In the genomic region with DNA sequence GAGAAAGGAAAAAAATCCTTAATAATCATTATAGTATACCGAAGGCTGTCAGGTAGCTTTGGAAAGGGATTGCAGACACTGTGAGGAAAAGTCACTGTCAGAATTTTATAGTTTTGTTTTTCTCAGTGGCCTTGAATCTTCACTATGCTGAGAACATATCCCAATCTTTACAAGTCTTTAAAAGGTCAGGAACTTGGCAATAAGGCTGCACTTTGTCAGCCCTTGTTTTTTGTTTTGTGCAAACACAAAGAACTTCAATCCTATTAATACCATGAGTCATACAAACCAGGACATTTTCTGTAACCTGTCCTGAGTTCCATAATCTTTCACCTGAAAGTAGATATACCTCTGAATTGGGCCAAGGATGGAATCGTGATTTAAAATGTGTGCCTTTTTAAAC, we compare ENCODE assay signal across 24 cellular contexts. TPM values are rescaled to one million over a fixed set of nuclear protein-coding genes. Genes with fewer than 3 reads are reported as not detected.
DNase-seq lines count a peak whose midpoint lies in the region; ATAC-seq, FAIRE-seq and TF ChIP-seq lines count a peak whose summit lies in the region.
"Had no signal": no experiment of that assay in that cellular context is flagged by ENCODE, and none has a peak within 500 bp of the region (broad histone marks: within the 10 kb centered on the region; RNA-seq: fewer than 3 reads in every experiment).

No MANE protein-coding gene starts in this region.

- H3K9me3 Mint-ChIP-seq in stimulated activated effector memory CD8-positive, alpha-beta T cell treated with anti-CD3 and anti-CD28 coated beads, Interleukin-12 subunit alpha, Interleukin-12 subunit beta, amount 100 ng/mL, for 72 hours = no peaks in the 10 kb centered on the region
- H3K9me3 Mint-ChIP-seq: CD4-positive, alpha-beta T cell; CD8-positive, alpha-beta memory T cell; HFFc6 had no signal

- no peak overlapping the region for H3K27ac ChIP-seq in foreskin keratinocyte
- H3K27ac ChIP-seq in small intestine (ENCODE audit: low read depth in 1 of 2, low read length in 1 of 2) = no peak overlapping the region
- H3K27ac ChIP-seq: A549; BLaER1 treated with 17β-estradiol and CSF1 and Interleukin-3, amounts not matched to agents 10 nM and 100 nM had no signal

- no peak overlapping the region for H3K4me3 Mint-ChIP-seq in stimulated activated effector memory CD8-positive, alpha-beta T cell treated with anti-CD3 and anti-CD28 coated beads, Interleukin-12 subunit alpha, Interleukin-12 subunit beta, amount 100 ng/mL, for 72 hours
- H3K4me3 Mint-ChIP-seq: CD14-positive monocyte; CD4-positive, alpha-beta T cell; CD8-positive, alpha-beta memory T cell; HFFc6 had no signal

- H3K36me3 Mint-ChIP-seq in stimulated activated effector memory CD8-positive, alpha-beta T cell treated with anti-CD3 and anti-CD28 coated beads, Interleukin-12 subunit alpha, Interleukin-12 subunit beta, amount 100 ng/mL, for 72 hours = no peaks in the 10 kb centered on the region
- H3K36me3 Mint-ChIP-seq: CD14-positive monocyte; CD8-positive, alpha-beta memory T cell had no signal

- H3K4me1 ChIP-seq in foreskin keratinocyte = no peaks in the 10 kb centered on the region
- H3K4me1 ChIP-seq in small intestine (ENCODE audit: control insufficient read depth in 2 of 2, insufficient read depth in 1 of 2, low read depth in 1 of 2, low read length in 1 of 2) = peaks cover 2% of the 10 kb centered on the region in 2 donors
- H3K4me1 ChIP-seq: A549; BE2C; BLaER1 treated with 17β-estradiol and CSF1 and Interleukin-3, amounts not matched to agents 10 nM and 100 nM; HAP-1 had no signal

- H3K27ac Mint-ChIP-seq in stimulated activated effector memory CD8-positive, alpha-beta T cell treated with anti-CD3 and anti-CD28 coated beads, Interleukin-12 subunit alpha, Interleukin-12 subunit beta, amount 100 ng/mL, for 72 hours = no peak overlapping the region
- H3K27ac Mint-ChIP-seq: CD14-positive monocyte; CD4-positive, alpha-beta T cell; CD8-positive, alpha-beta memory T cell; HFFc6 had no signal

- no peak overlapping the region for H3K4me3 ChIP-seq in small intestine (ENCODE audit: low read depth in 1 of 2, low read length in 2 of 2)
- H3K4me3 ChIP-seq: A549; BLaER1 treated with 17β-estradiol and CSF1 and Interleukin-3, amounts not matched to agents 10 nM and 100 nM; HAP-1 had no signal

- no peak for TF ChIP-seq CTCF in foreskin keratinocyte (conservative IDR thresholded peaks at IDR 0.05)

- no peaks in the 10 kb centered on the region for H3K4me1 Mint-ChIP-seq in stimulated activated effector memory CD8-positive, alpha-beta T cell treated with anti-CD3 and anti-CD28 coated beads, Interleukin-12 subunit alpha, Interleukin-12 subunit beta, amount 100 ng/mL, for 72 hours
- H3K4me1 Mint-ChIP-seq: CD14-positive monocyte; CD8-positive, alpha-beta memory T cell had no signal

- no peak for FAIRE-seq in small intestine (lab: Jason Lieb, UNC)
- FAIRE-seq: A549, D721Med, G401.6, GM12892, H54 had no signal

- peak; percentile 19 for ATAC-seq in foreskin keratinocyte
- ATAC-seq in stimulated activated effector memory CD8-positive, alpha-beta T cell treated with anti-CD3 and anti-CD28 coated beads, Interleukin-12 subunit alpha, Interleukin-12 subunit beta, amount 100 ng/mL, for 72 hours = no peak
- ATAC-seq: A549 had no signal

- no peaks in the 10 kb centered on the region for H3K27me3 ChIP-seq in foreskin keratinocyte
- H3K27me3 ChIP-seq in small intestine (ENCODE audit: control insufficient read depth in 2 of 2, insufficient read depth in 2 of 2, low read length in 2 of 2) = no peaks in the 10 kb centered on the region
- H3K27me3 ChIP-seq: BE2C; BLaER1 treated with 17β-estradiol and CSF1 and Interleukin-3, amounts not matched to agents 10 nM and 100 nM had no signal

- DNase-seq in DMS53 (lab: John Stamatoyannopoulos, UW) (peak; percentile 13), DMS53 treated with DMSO at 0.1 percent for 48 hours (lab: John Stamatoyannopoulos, UW; ENCODE audit: unreplicated experiment) (no peak), foreskin keratinocyte (no peak), small intestine (peak; percentile 1)
- no peak for DNase-seq in stimulated activated CD4-positive, alpha-beta T cell treated with anti-CD3 and anti-CD28 coated beads, Interleukin-4, amount 100 ng/mL, for 24 hours
- no peak for DNase-seq in stimulated activated effector memory CD8-positive, alpha-beta T cell treated with anti-CD3 and anti-CD28 coated beads, Interleukin-12 subunit alpha, Interleukin-12 subunit beta, amount 100 ng/mL, for 72 hours (ENCODE audit: low spot score in 2 of 2)
- DNase-seq: 8988T; ACHN; AML-193; BE2C; CD4-positive, alpha-beta T cell; CD8-positive, alpha-beta memory T cell; DMS 273 treated with DMSO at 0.1 percent for 48 hours; DND-41; GOT3; HFFc6 had no signal

- no peaks in the 10 kb centered on the region for H3K36me3 ChIP-seq in small intestine (ENCODE audit: control insufficient read depth in 2 of 2, insufficient read depth in 2 of 2, low read length in 2 of 2)
- H3K36me3 ChIP-seq: BE2C; BLaER1 treated with 17β-estradiol and CSF1 and Interleukin-3, amounts not matched to agents 10 nM and 100 nM; HAP-1 had no signal

- H3K9me3 ChIP-seq in small intestine (ENCODE audit: control insufficient read depth, low read depth) = no peaks in the 10 kb centered on the region
- H3K9me3 ChIP-seq: A549; BE2C; BLaER1 treated with 17β-estradiol and CSF1 and Interleukin-3, amounts not matched to agents 10 nM and 100 nM; HAP-1 had no signal

- 53 to 82% (median 76%) methylated on average over 2 of the region's 2 CpGs for WGBS in small intestine, 3 donors

RNA-seq across cellular contexts. Expression of a gene that starts 45.6 kb away (rescaled TPM):
- total RNA-seq in foreskin keratinocyte = 36.7 and 37.6 TPM in 2 replicates
- polyA plus RNA-seq in foreskin keratinocyte (27.7 and 34.5 TPM in 2 replicates), small intestine (10 to 100 TPM; 19.1 to 32.4 (median 26.7) TPM)

Comparison
In these comparisons a context has a peak if more than half of its experiments do, and no peak if none do; other contexts are left out.
1. DNase-seq: peak in DMS53 (single experiment) and small intestine (single experiment); none in DMS53 treated with DMSO at 0.1 percent for 48 hours (single experiment), foreskin keratinocyte (0 of 2), stimulated activated CD4-positive, alpha-beta T cell treated with anti-CD3 and anti-CD28 coated beads, Interleukin-4, amount 100 ng/mL, for 24 hours (single experiment) and stimulated activated effector memory CD8-positive, alpha-beta T cell treated with anti-CD3 and anti-CD28 coated beads, Interleukin-12 subunit alpha, Interleukin-12 subunit beta, amount 100 ng/mL, for 72 hours (0 of 2).